Comparison of ENCODE assay signal across 8 cellular contexts in the genomic region with DNA sequence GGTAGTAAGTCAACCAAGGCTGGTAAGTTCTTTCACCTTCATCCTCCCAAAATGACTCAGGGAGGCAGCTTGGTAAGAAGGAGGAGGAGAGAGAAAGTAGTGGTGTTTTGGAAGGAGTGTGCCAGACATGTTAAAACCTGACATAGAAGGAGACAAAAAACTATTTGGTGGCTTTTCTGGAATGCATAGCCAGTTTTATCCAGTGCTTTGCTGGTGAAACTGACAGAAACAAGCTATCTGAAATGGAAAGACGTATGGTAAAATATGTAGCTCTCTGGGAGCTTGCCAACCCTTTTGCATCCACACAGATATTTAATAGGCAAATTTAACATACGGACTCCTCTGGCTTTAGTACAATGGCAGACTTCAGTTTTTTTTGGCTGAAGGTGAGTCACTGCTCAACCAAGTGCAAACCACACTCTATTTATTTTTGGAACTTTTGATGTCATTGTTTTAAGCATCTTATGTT. TPM values are rescaled to one million over a fixed set of nuclear protein-coding genes. Genes with fewer than 3 reads are reported as not detected.
A peak's percentile ranks its signal among the peaks of the same experiment; 100 is the strongest.
DNase-seq lines count a peak whose midpoint lies in the region; ATAC-seq and TF ChIP-seq lines count a peak whose summit lies in the region.

No MANE protein-coding gene starts in this region.

- no peaks in the 10 kb centered on the region for H3F3A ChIP-seq in PC-3 (ENCODE audit: low read length, unreplicated experiment)

- TF ChIP-seq POLR2A in tibial nerve (IDR thresholded peaks at IDR 0.05) (no peak), stomach (IDR thresholded peaks at IDR 0.05) (no peak)

- in situ Hi-C loops in HAP-1 (cut with MboI; ENCODE audit: low sequenced_read_pairs): no loop called here

- H3K79me2 ChIP-seq in PC-3 (ENCODE audit: low read length): no peaks in the 10 kb centered on the region

- H4K20me1 ChIP-seq in PC-3 (ENCODE audit: low read length): no peaks in the 10 kb centered on the region

- H3K4me2 ChIP-seq in PC-3 (ENCODE audit: low read length): peak overlapping the region; percentile 71

- TF ChIP-seq EP300 in tibial nerve (IDR thresholded peaks at IDR 0.05): no peak
- TF ChIP-seq EP300 in stomach (IDR thresholded peaks at IDR 0.05): no peak

- BruUV-seq in PC-3 (replicated peaks; lab: Mats Ljungman, UMichigan): no TSS peak

- H2AFZ ChIP-seq in PC-3 (ENCODE audit: low read length): no peak overlapping the region

- H3K36me3 ChIP-seq in PC-3 (ENCODE audit: low read depth, low read length): peaks cover 10% of the 10 kb centered on the region; the same call in 1 of the 2 replicates
- peaks cover 0 to 84% (median 6%) of the 10 kb centered on the region in 3 donors for H3K36me3 ChIP-seq in tibial nerve
- H3K36me3 ChIP-seq in HAP-1 (replicated peaks): peaks cover 15% of the 10 kb centered on the region
- H3K36me3 ChIP-seq in stomach: peaks cover 15 to 98% (median 86%) of the 10 kb centered on the region in 4 donors

- DNase-seq in stimulated activated CD4-positive, alpha-beta T cell treated with anti-CD3 and anti-CD28 coated beads, Interleukin-4, amount 100 ng/mL, for 24 hours: peak; percentile 11
- no peak for DNase-seq in stimulated activated CD4-positive, alpha-beta T cell treated with anti-CD3 and anti-CD28 coated beads, Interleukin-12 subunit alpha, Interleukin-12 subunit beta, amount 100 ng/mL, for 4 hours
- DNase-seq in PC-3 (peak; percentile 65), foreskin fibroblast (peak; percentile 38 to 74), tibial nerve (ENCODE audit: low spot score in 2 of 2) (no peak), HAP-1 (ENCODE audit: low spot score in 2 of 2) (no peak), stomach (no peak)

- H3K27me3 ChIP-seq in PC-3 (ENCODE audit: low read length) (no peaks in the 10 kb centered on the region), tibial nerve (no peaks in the 10 kb centered on the region), HAP-1 (ENCODE audit: low read depth) (no peaks in the 10 kb centered on the region), stomach (no peaks in the 10 kb centered on the region)

- H3K9ac ChIP-seq in PC-3 (ENCODE audit: low read length): no peak overlapping the region

- no peak for TF ChIP-seq CTCF in PC-3 (conservative IDR thresholded peaks at IDR 0.05; ENCODE audit: low read depth, low read length)
- TF ChIP-seq CTCF in foreskin fibroblast (IDR thresholded peaks at IDR 0.05; ENCODE audit: low read depth, low read length): no peak
- no peak for TF ChIP-seq CTCF in tibial nerve (IDR thresholded peaks at IDR 0.05)
- no peak for TF ChIP-seq CTCF in stomach (IDR thresholded peaks at IDR 0.05)

- intact Hi-C loops in PC-3 (cut with micrococcal nuclease) (loop anchor here (2.0 kb wide), 1 partner anchor 35 kb away; no protein-coding TSS in a partner anchor), stomach (cut with DNase I; ENCODE audit: low total_unique reads) (no loop called here)

- POLR2A ChIA-PET in PC-3 (lab: Charles Lee; ENCODE audit: unreplicated experiment): no interaction called here

- H3K27ac ChIP-seq in PC-3 (ENCODE audit: low read length): peak overlapping the region; percentile 62
- H3K27ac ChIP-seq in tibial nerve: no peak overlapping the region
- H3K27ac ChIP-seq in stomach: no peak overlapping the region

- H3K9me2 ChIP-seq in PC-3 (replicated peaks; ENCODE audit: low read length): no peaks in the 10 kb centered on the region

- H3K4me1 ChIP-seq in PC-3 (ENCODE audit: insufficient read depth, low read length): peaks cover 31% of the 10 kb centered on the region
- H3K4me1 ChIP-seq in tibial nerve: peaks cover 0 to 4% (median 0%) of the 10 kb centered on the region in 4 donors
- no peaks in the 10 kb centered on the region for H3K4me1 ChIP-seq in HAP-1
- H3K4me1 ChIP-seq in stomach: peaks cover 0 to 6% (median 0%) of the 10 kb centered on the region in 4 donors

- H3K4me3 ChIP-seq in PC-3 (ENCODE audit: low read length) (no peak overlapping the region), foreskin fibroblast (ENCODE audit: low read depth in 1 of 2, low read length in 2 of 2) (no peak overlapping the region), tibial nerve (no peak overlapping the region), HAP-1 (no peak overlapping the region), stomach (no peak overlapping the region)

- ATAC-seq in HG02885 (IDR thresholded peaks at IDR 0.05; ENCODE audit: poor library complexity, unreplicated experiment): peak; percentile 87
- peak; percentile 64 for ATAC-seq in PC-3

- H3K9me3 ChIP-seq in PC-3 (ENCODE audit: low read length) (no peaks in the 10 kb centered on the region), tibial nerve (no peaks in the 10 kb centered on the region), HAP-1 (no peaks in the 10 kb centered on the region), stomach (no peaks in the 10 kb centered on the region)

- CTCF ChIA-PET in PC-3 (lab: Charles Lee): no interaction called here

- 39 to 46% methylated on average over 2 of the region's 2 CpGs for WGBS in tibial nerve, 2 donors
- WGBS in stomach, 5 donors: 37 to 66% (median 59%) methylated on average over 2 of the region's 2 CpGs

RNA-seq across cellular contexts. Expression of gene RAB14, which starts 45.4 kb away (rescaled TPM):
- total RNA-seq in PC-3 (2014; rRNA removed) (13.8 and 14.9 TPM in 2 replicates), tibial nerve (10 to 100 TPM; 36.3 to 45.4 (median 40.6) TPM), stomach (10 to 100 TPM; 16.8 to 60.4 (median 34.8) TPM)
- 10 to 100 TPM; 20.3 to 40.9 (median 25.5) TPM for polyA plus RNA-seq in stomach

Comparison
In these comparisons a context has a peak if more than half of its experiments do, and no peak if none do; other contexts are left out.
1. DNase-seq: peak in stimulated activated CD4-positive, alpha-beta T cell treated with anti-CD3 and anti-CD28 coated beads, Interleukin-4, amount 100 ng/mL, for 24 hours (single experiment), PC-3 (single experiment) and foreskin fibroblast (2 of 2); none in stimulated activated CD4-positive, alpha-beta T cell treated with anti-CD3 and anti-CD28 coated beads, Interleukin-12 subunit alpha, Interleukin-12 subunit beta, amount 100 ng/mL, for 4 hours (single experiment), tibial nerve (0 of 2), HAP-1 (0 of 2) and stomach (single experiment).